In the genomic region with DNA sequence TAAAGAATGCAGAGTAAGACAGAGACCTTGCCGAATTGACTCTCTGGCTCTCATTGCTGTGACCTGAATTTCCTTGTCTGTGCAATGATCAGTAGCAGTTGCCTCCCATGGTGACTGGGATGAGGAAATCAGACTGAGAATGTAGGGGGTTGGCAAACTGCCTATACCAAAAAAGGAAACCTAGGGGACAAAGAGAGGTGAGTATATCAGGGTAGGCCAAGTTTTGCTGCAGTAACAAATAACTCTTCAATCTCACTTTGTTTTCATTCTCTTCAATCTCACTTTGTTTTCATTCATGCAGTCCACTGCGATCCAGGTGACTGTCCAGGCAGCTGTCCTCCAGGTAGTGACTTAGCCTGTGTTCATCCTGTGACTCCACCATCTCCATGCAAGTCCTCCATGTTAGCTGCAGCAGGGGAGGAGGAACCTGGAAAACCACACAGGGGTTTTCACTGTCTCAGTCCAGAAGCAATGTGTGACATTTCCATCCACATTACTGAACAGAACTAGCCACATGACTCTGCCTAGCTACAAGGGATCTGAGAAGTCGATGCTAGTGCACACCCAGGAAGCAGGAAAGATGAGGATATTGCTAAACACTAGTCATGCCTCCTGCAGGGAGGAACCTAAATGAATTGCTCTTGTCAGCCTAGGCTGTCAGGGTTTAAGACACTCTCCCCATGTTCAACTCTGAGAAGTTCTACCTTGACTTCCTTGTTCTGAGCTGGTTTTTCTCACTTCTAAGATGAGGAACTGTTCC, we compare ENCODE assay signal across 21 cellular contexts. TPM values are rescaled to one million over a fixed set of nuclear protein-coding genes. Genes with fewer than 3 reads are reported as not detected.
"Had no signal": no experiment of that assay in that cellular context is flagged by ENCODE, and none has a peak within 500 bp of the region (broad histone marks: within the 10 kb centered on the region; RNA-seq: fewer than 3 reads in every experiment).

No MANE protein-coding gene starts in this region.

- H3K4me3 ChIP-seq: spleen, upper lobe of right lung had no signal

- ATAC-seq: activated CD8-positive, alpha-beta T cell treated with anti-CD3 and anti-CD28 coated beads for 36 hours; activated naive CD8-positive, alpha-beta T cell treated with anti-CD3 and anti-CD28 coated beads, Interleukin-2, amount 50 U/mL, for 24 hours; activated T-cell treated with anti-CD3 and anti-CD28 coated beads, Interleukin-2, amount 50 U/mL, for 4 hours; left ventricle myocardium superior; upper lobe of right lung had no signal

- H3K9me3 Mint-ChIP-seq: activated CD4-positive, alpha-beta T cell treated with anti-CD3 and anti-CD28 coated beads, Interleukin-2, amount 10 ng/mL, durations not matched to agents 24 days and 14 days; activated CD8-positive, alpha-beta T cell treated with anti-CD3 and anti-CD28 coated beads for 36 hours; activated naive CD4-positive, alpha-beta T cell treated with anti-CD3 and anti-CD28 coated beads for 36 hours; activated naive CD8-positive, alpha-beta T cell treated with anti-CD3 and anti-CD28 coated beads, Interleukin-2, amount 50 U/mL, for 24 hours had no signal

- DNase-seq: activated CD4-positive, alpha-beta T cell treated with anti-CD3 and anti-CD28 coated beads, Interleukin-2, amount 10 ng/mL, durations not matched to agents 24 days and 14 days; activated CD8-positive, alpha-beta T cell treated with anti-CD3 and anti-CD28 coated beads for 36 hours; activated naive CD4-positive, alpha-beta T cell treated with anti-CD3 and anti-CD28 coated beads for 36 hours; activated naive CD8-positive, alpha-beta T cell treated with anti-CD3 and anti-CD28 coated beads, Interleukin-2, amount 50 U/mL, for 24 hours; activated T-cell treated with anti-CD3 and anti-CD28 coated beads, Interleukin-2, amount 50 U/mL, for 4 hours; dermis blood vessel endothelial cell; effector memory CD4-positive, alpha-beta T cell; foreskin melanocyte; hypothalamus; left ventricle myocardium superior; occipital lobe; retina; spleen; stimulated activated CD8-positive, alpha-beta memory T cell treated with anti-CD3 and anti-CD28 coated beads, Interleukin-4, amount 100 ng/mL, for 48 hours; stimulated activated naive CD4-positive, alpha-beta T cell; T1000; upper lobe of right lung had no signal

- H3K4me1 Mint-ChIP-seq: activated naive CD8-positive, alpha-beta T cell treated with anti-CD3 and anti-CD28 coated beads, Interleukin-2, amount 50 U/mL, for 24 hours had no signal

- H3K4me3 Mint-ChIP-seq: activated CD4-positive, alpha-beta T cell treated with anti-CD3 and anti-CD28 coated beads, Interleukin-2, amount 10 ng/mL, durations not matched to agents 24 days and 14 days; activated CD8-positive, alpha-beta T cell treated with anti-CD3 and anti-CD28 coated beads for 36 hours; activated naive CD4-positive, alpha-beta T cell treated with anti-CD3 and anti-CD28 coated beads for 36 hours; activated naive CD8-positive, alpha-beta T cell treated with anti-CD3 and anti-CD28 coated beads, Interleukin-2, amount 50 U/mL, for 24 hours; activated T-cell treated with anti-CD3 and anti-CD28 coated beads, Interleukin-2, amount 50 U/mL, for 4 hours had no signal

- H3K27ac Mint-ChIP-seq: activated CD4-positive, alpha-beta T cell treated with anti-CD3 and anti-CD28 coated beads, Interleukin-2, amount 10 ng/mL, durations not matched to agents 24 days and 14 days; activated CD8-positive, alpha-beta T cell treated with anti-CD3 and anti-CD28 coated beads for 36 hours; activated naive CD4-positive, alpha-beta T cell treated with anti-CD3 and anti-CD28 coated beads for 36 hours; activated naive CD8-positive, alpha-beta T cell treated with anti-CD3 and anti-CD28 coated beads, Interleukin-2, amount 50 U/mL, for 24 hours had no signal

RNA-seq across cellular contexts. Expression of gene TMEM174, which starts 26.0 kb away (rescaled TPM):
- total RNA-seq: activated CD4-positive, alpha-beta T cell treated with anti-CD3 and anti-CD28 coated beads, Interleukin-2, amount 10 ng/mL, durations not matched to agents 24 days and 14 days; activated CD8-positive, alpha-beta T cell treated with anti-CD3 and anti-CD28 coated beads for 36 hours; activated naive CD4-positive, alpha-beta T cell treated with anti-CD3 and anti-CD28 coated beads for 36 hours; activated T-cell treated with anti-CD3 and anti-CD28 coated beads, Interleukin-2, amount 50 U/mL, for 4 hours; cerebellum; dermis blood vessel endothelial cell; endothelial cell of umbilical vein; left ventricle myocardium superior; occipital lobe; posterior vena cava; spleen; T-helper 1 cell treated with Interleukin-12 subunit alpha and Interleukin-12 subunit beta and Interleukin-4 antibody, amounts not matched to agents 30 ng/mL and 1 ng/mL, for 36 hours; upper lobe of right lung had no signal
